10 cellular contexts compared by ENCODE assay signal in the genomic region with DNA sequence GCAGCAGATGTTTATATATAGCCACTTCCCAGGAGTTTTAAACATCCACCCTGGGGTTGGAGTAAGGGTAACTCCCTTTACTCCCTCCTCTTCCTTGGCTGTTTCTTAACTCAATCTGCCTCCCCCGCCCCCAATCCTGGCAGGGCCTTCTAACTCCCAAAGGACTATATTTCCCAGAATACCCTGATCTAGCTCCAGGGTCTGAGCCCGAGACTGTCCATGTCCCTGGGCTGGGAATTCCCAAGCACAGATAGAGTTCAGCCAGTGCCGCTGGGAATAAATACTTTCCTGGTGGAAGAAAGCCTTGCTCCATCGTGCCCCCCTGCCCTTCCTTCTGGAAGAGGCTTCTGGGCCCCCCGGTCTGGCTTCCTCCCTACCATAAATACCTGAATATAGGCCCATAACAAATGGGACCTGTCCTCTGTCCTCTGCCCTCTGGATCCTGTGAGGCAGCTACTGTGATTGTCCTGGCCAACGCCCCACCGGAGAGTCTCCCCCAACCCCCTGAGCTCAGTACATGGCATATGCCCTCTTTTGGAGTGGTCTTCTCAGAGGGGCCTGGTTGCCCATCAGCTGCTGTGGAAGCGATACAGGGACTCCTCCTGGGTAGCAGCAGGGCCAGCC. TPM values are rescaled to one million over a fixed set of nuclear protein-coding genes. Genes with fewer than 3 reads are reported as not detected.
A peak's percentile ranks its signal among the peaks of the same experiment; 100 is the strongest.
DNase-seq lines count a peak whose midpoint lies in the region; ATAC-seq and TF ChIP-seq lines count a peak whose summit lies in the region.
"Had no signal": no experiment of that assay in that cellular context is flagged by ENCODE, and none has a peak within 500 bp of the region (broad histone marks: within the 10 kb centered on the region; RNA-seq: fewer than 3 reads in every experiment).

No MANE protein-coding gene starts in this region.

- H3K4me2 ChIP-seq in skeletal muscle satellite cell (ENCODE audit: low read length), result peak overlapping the region; percentile 69

- peaks cover 93% of the 10 kb centered on the region for H3K27me3 Mint-ChIP-seq in Calu3 (ENCODE audit: unreplicated experiment)

- H3K4me1 ChIP-seq in skeletal muscle satellite cell (ENCODE audit: control insufficient read depth, insufficient read depth, low read length), result peaks cover 60% of the 10 kb centered on the region

- no peak overlapping the region for H3K4me3 ChIP-seq in skeletal muscle satellite cell (ENCODE audit: low read length)

- H3K27me3 ChIP-seq in skeletal muscle satellite cell (ENCODE audit: control insufficient read depth, insufficient read depth, low read length), result no peaks in the 10 kb centered on the region

- H3K9me3 ChIP-seq in skeletal muscle satellite cell (replicated peaks; ENCODE audit: low read length), result no peaks in the 10 kb centered on the region

- H3K36me3 ChIP-seq in skeletal muscle satellite cell (ENCODE audit: insufficient read depth, low read length), result no peaks in the 10 kb centered on the region

- H3K4me3 Mint-ChIP-seq in Calu3 (ENCODE audit: low read depth, unreplicated experiment), result no peak overlapping the region
- H3K4me3 Mint-ChIP-seq: activated T-cell treated with anti-CD3 and anti-CD28 coated beads, Interleukin-2, amount 50 U/mL, for 4 hours had no signal

- no peak for TF ChIP-seq CTCF in Calu3 (IDR thresholded peaks at IDR 0.05; ENCODE audit: unreplicated experiment)

- CTCF ChIA-PET in Calu3 (lab: Charles Lee), result interaction anchor here (0.6 kb wide), 2 partner anchors 25 to 63 kb away, joined by 3 to 6 read pairs; no protein-coding TSS in a partner anchor

- no peak for ATAC-seq in GM19328 (IDR thresholded peaks at IDR 0.05; ENCODE audit: unreplicated experiment)
- ATAC-seq: activated T-cell treated with anti-CD3 and anti-CD28 coated beads, Interleukin-2, amount 50 U/mL, for 4 hours had no signal

- intact Hi-C loops in Calu3 (cut with micrococcal nuclease; ENCODE audit: unreplicated experiment), result no loop called here

- H3K9ac ChIP-seq in skeletal muscle satellite cell (ENCODE audit: low read depth, low read length), result no peak overlapping the region

- H3K9me3 Mint-ChIP-seq in Calu3 (ENCODE audit: low read depth, unreplicated experiment), result no peaks in the 10 kb centered on the region
- H3K9me3 Mint-ChIP-seq: activated T-cell treated with anti-CD3 and anti-CD28 coated beads, Interleukin-2, amount 50 U/mL, for 4 hours had no signal

- in situ Hi-C loops in G401 (cut with HindIII; ENCODE audit: low sequenced_read_pairs), result loop anchor here (10.0 kb wide), 2 partner anchors 49 to 109 kb away; partner anchors contain the start of gene ACTG1

- H3K36me3 Mint-ChIP-seq in Calu3 (ENCODE audit: insufficient read depth, unreplicated experiment), result peaks cover 6% of the 10 kb centered on the region

- BruUV-seq in Calu3 (replicated peaks; lab: Mats Ljungman, UMichigan), result no TSS peak

- H3K27ac Mint-ChIP-seq in Calu3 (ENCODE audit: unreplicated experiment), result no peak overlapping the region

- peaks cover 30% of the 10 kb centered on the region for H3K4me1 Mint-ChIP-seq in Calu3 (ENCODE audit: low read depth, unreplicated experiment)

- DNase-seq in EH (ENCODE audit: low read depth) (peak; percentile 53), cerebellar cortex (ENCODE audit: low spot score) (peak; percentile 53), left kidney (ENCODE audit: low read depth, low spot score) (peak; percentile 83), G401 (ENCODE audit: low spot score) (no peak), Calu3 (no peak), cerebellar nuclear complex (lab: John Stamatoyannopoulos, UW) (no peak)
- DNase-seq: activated T-cell treated with anti-CD3 and anti-CD28 coated beads, Interleukin-2, amount 50 U/mL, for 4 hours; NCI-H2029 had no signal

RNA-seq across cellular contexts. Expression of gene BAHCC1, which starts 10.2 kb away (rescaled TPM):
- total RNA-seq in skeletal muscle satellite cell (2012; rRNA removed), result 7.9 and 8.3 TPM in 2 replicates
- 5.3 and 9.6 TPM in 2 replicates for total RNA-seq in G401 (2014; rRNA removed; shearing (Covaris generic))
- total RNA-seq in Calu3 (2022), result 0.17 and 0.27 TPM in 2 replicates

Comparison
In these comparisons a context has a peak if more than half of its experiments do, and no peak if none do; other contexts are left out.
1. DNase-seq: peak in EH (single experiment), cerebellar cortex (single experiment) and left kidney (single experiment); none in G401 (single experiment), Calu3 (single experiment) and cerebellar nuclear complex (0 of 2).